1 cellular context compared by ENCODE assay signal in the genomic region with DNA sequence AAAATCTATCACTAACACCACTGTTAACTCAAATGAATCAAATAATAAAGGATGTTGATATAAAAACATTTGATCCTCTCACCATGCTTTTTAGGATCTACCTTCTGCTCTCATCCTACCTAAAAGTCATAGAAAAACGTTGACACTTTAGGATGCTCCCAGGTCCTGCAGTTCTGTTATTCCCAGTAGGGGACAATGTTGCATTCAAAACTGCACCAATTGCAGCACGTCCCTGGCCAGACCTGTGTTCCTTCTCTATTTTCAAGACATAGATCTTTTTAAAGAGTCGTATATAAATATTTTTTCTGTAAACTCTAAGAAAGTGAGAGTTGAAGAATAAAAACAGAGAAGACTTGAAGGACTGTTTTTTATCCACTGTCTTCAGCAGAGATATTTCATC.
TF ChIP-seq lines count a peak whose summit lies in the region.

No MANE protein-coding gene starts in this region.

TF ChIP-seq in H1, 55 proteins besides CTCF, POLR2A, EP300 and RAD21:
- TF ChIP-seq HDAC6 (IDR thresholded peaks at IDR 0.05; ENCODE audit: low read depth, low read length) (no peak), RBBP5 (IDR thresholded peaks at IDR 0.05; ENCODE audit: borderline replicate concordance, low read depth, low read length) (no peak), CHD1 (IDR thresholded peaks at IDR 0.05; ENCODE audit: low read depth, low read length) (no peak), FOSL1 (IDR thresholded peaks at IDR 0.05; ENCODE audit: insufficient read depth, low read depth, low read length) (no peak), CHD2 (IDR thresholded peaks at IDR 0.05; ENCODE audit: low read length) (no peak), TAF7 (optimal IDR thresholded peaks at IDR 0.05; ENCODE audit: borderline replicate concordance, low read depth, low read length) (no peak), JUND (IDR thresholded peaks at IDR 0.05; ENCODE audit: low read length) (no peak)
